Comparison of ENCODE assay signal across 8 cellular contexts in genomic region chr12:100141998-100142850, GRCh38. TPM values are rescaled to one million over a fixed set of nuclear protein-coding genes. Genes with fewer than 3 reads are reported as not detected.
DNase-seq lines count a peak whose midpoint lies in the region; ATAC-seq, FAIRE-seq and TF ChIP-seq lines count a peak whose summit lies in the region.

No MANE protein-coding gene starts in this region.

- H3K9me3 Mint-ChIP-seq in CD8-positive, alpha-beta T cell = no peaks in the 10 kb centered on the region

- H3K27me3 Mint-ChIP-seq in CD8-positive, alpha-beta T cell (ENCODE audit: low read depth) = no peaks in the 10 kb centered on the region

- peaks cover 44% of the 10 kb centered on the region for H3K4me1 Mint-ChIP-seq in CD8-positive, alpha-beta T cell (ENCODE audit: low read depth)

- POLR2A ChIA-PET in CD8-positive, alpha-beta T cell (lab: Charles Lee) = interaction anchor here (0.6 kb wide), 1 partner anchor 82 kb away, joined by 3 read pairs; no protein-coding TSS in a partner anchor

- WGBS in pancreas, 2 donors = 0% methylated on average over 55 to 86 of the region's 86 CpGs

- DNase-seq in CD8-positive, alpha-beta T cell = peak in 4 of 7 experiments; percentile 25 to 40 (median 32)
- DNase-seq in activated naive CD4-positive, alpha-beta T cell treated with anti-CD3 and anti-CD28 coated beads, Interleukin-2, amount 50 U/mL, for 16 hours = peak; percentile 45
- peak; percentile 65 for DNase-seq in Right ventricle myocardium superior
- DNase-seq in pancreas = peak; percentile 29 to 93 (median 54)
- DNase-seq in mesenteric fat pad (ENCODE audit: low spot score) = no peak

- H3K27ac ChIP-seq in CD8-positive, alpha-beta T cell (ENCODE audit: low read depth, low read length) = peak overlapping the region; percentile 90
- H3K27ac ChIP-seq in OCI-LY3 (ENCODE audit: low read length) = peak overlapping the region; percentile 60
- peak overlapping the region; percentile 86 to 89 (median 86) for H3K27ac ChIP-seq in pancreas

- CTCF ChIA-PET in CD8-positive, alpha-beta T cell (lab: Charles Lee) = no interaction called here

- no peaks in the 10 kb centered on the region for H3K27me3 ChIP-seq in CD8-positive, alpha-beta T cell (ENCODE audit: insufficient read depth, low read length)
- H3K27me3 ChIP-seq in OCI-LY3 (ENCODE audit: low read depth, low read length) (no peaks in the 10 kb centered on the region), pancreas (no peaks in the 10 kb centered on the region)

- peaks cover 6% of the 10 kb centered on the region for H3K4me1 ChIP-seq in CD8-positive, alpha-beta T cell (ENCODE audit: insufficient read depth, low read length)
- H3K4me1 ChIP-seq in OCI-LY3 (ENCODE audit: low read length) = peaks cover 29% of the 10 kb centered on the region
- H3K4me1 ChIP-seq in pancreas = peaks cover 0 to 3% (median 0%) of the 10 kb centered on the region in 3 donors

- peak; percentile 39 for ATAC-seq in CD8-positive, alpha-beta T cell
- peak; percentile 41 for ATAC-seq in GM19328 (IDR thresholded peaks at IDR 0.05; ENCODE audit: unreplicated experiment)
- ATAC-seq in HG03432 (IDR thresholded peaks at IDR 0.05; ENCODE audit: unreplicated experiment) = peak; percentile 53
- peak; percentile 75 for ATAC-seq in Right ventricle myocardium superior (ENCODE audit: poor library complexity)
- ATAC-seq in pancreas = peak; percentile 65 to 75 (median 70)

- H3K36me3 Mint-ChIP-seq in CD8-positive, alpha-beta T cell = peaks cover 5% of the 10 kb centered on the region

- no peaks in the 10 kb centered on the region for H3K36me3 ChIP-seq in CD8-positive, alpha-beta T cell (ENCODE audit: insufficient read depth, low read length)
- no peaks in the 10 kb centered on the region for H3K36me3 ChIP-seq in OCI-LY3 (replicated peaks; ENCODE audit: low read depth, low read length)
- H3K36me3 ChIP-seq in pancreas = no peaks in the 10 kb centered on the region

- H2AFZ ChIP-seq in OCI-LY3 (ENCODE audit: low read depth, low read length) = peak overlapping the region; percentile 81

- H3K9me3 ChIP-seq in CD8-positive, alpha-beta T cell (ENCODE audit: low read length) = no peaks in the 10 kb centered on the region
- H3K9me3 ChIP-seq in OCI-LY3 (ENCODE audit: insufficient read depth, low read length) = no peaks in the 10 kb centered on the region
- H3K9me3 ChIP-seq in pancreas = no peaks in the 10 kb centered on the region

- H3K4me3 ChIP-seq in CD8-positive, alpha-beta T cell (ENCODE audit: low read depth, low read length) = peak overlapping the region; percentile 94
- H3K4me3 ChIP-seq in OCI-LY3 (ENCODE audit: low read length) (peak overlapping the region; percentile 96), pancreas (peak overlapping the region; percentile 69 to 83 (median 80))

- H4K20me1 ChIP-seq in OCI-LY3 (ENCODE audit: insufficient read depth, low read length) = peaks cover 29% of the 10 kb centered on the region

- no peak for TF ChIP-seq CTCF in CD8-positive, alpha-beta T cell (IDR thresholded peaks at IDR 0.05)
- TF ChIP-seq CTCF in OCI-LY3 (IDR thresholded peaks at IDR 0.05; ENCODE audit: low read depth, low read length) = no peak
- TF ChIP-seq CTCF in pancreas (IDR thresholded peaks at IDR 0.05) = no peak

- H3K4me3 Mint-ChIP-seq in CD8-positive, alpha-beta T cell = peak overlapping the region; percentile 93

- H3K27ac Mint-ChIP-seq in CD8-positive, alpha-beta T cell = peak overlapping the region; percentile 97

- peak overlapping the region; percentile 87 for H3K9ac ChIP-seq in OCI-LY3 (ENCODE audit: low read length)

- H3K4me2 ChIP-seq in OCI-LY3 (ENCODE audit: low read length) = peak overlapping the region; percentile 92

- peaks cover 52% of the 10 kb centered on the region for H3K79me2 ChIP-seq in OCI-LY3 (ENCODE audit: low read length)

- intact Hi-C loops in CD8-positive, alpha-beta T cell (cut with DNase I, micrococcal nuclease) = loop anchor here (1.0 to 10.0 kb wide), 7 partner anchors 23 to 1547 kb away; partner anchors contain the start of genes ACTR6 (in 2 of the 2), APAF1 (in 1 of the 2), DEPDC4 (in 1 of the 2) and SCYL2 (in 1 of the 2)
- intact Hi-C loops in Right ventricle myocardium superior (cut with DNase I) = no loop called here
- intact Hi-C loops in pancreas (cut with DNase I) = no loop called here

- FAIRE-seq in pancreas (lab: Jason Lieb, UNC) = no peak

RNA-seq across cellular contexts. Expression of gene BLTP3B, which starts 0.5 kb away (rescaled TPM):
- total RNA-seq in CD8-positive, alpha-beta T cell = 10 to 100 TPM; 29.4 to 37.8 TPM
- total RNA-seq in Right ventricle myocardium superior = 9.3 TPM
- total RNA-seq in pancreas = 10 to 100 TPM in 1 of 6 donors, 1 to 10 TPM in 5; 3.6 to 10.8 (median 5.2) TPM
- 1 to 10 TPM; 2.0 to 5.6 TPM for polyA plus RNA-seq in pancreas
- 41.1 TPM for total RNA-seq in mesenteric fat pad

RNA-seq across cellular contexts. Expression of gene ACTR6, which starts 58.4 kb away (rescaled TPM):
- total RNA-seq in CD8-positive, alpha-beta T cell = 10 to 100 TPM; 18.8 to 21.4 TPM
- total RNA-seq in Right ventricle myocardium superior (18.7 TPM), pancreas (10 to 100 TPM in 2 of 6 donors, 1 to 10 TPM in 4; 3.8 to 14.4 (median 7.0) TPM), mesenteric fat pad (17.7 TPM)
- polyA plus RNA-seq in pancreas = 10 to 100 TPM in 1 of 2 donors, 1 to 10 TPM in 1; 5.0 to 10.4 TPM

Comparison
In these comparisons a context has a peak if more than half of its experiments do, and no peak if none do; other contexts are left out.
1. intact Hi-C loops: an anchor here in CD8-positive, alpha-beta T cell (1.0 to 10.0 kb wide); none called in Right ventricle myocardium superior and pancreas.